ENCODE assay signal across 34 cellular contexts in the genomic region with DNA sequence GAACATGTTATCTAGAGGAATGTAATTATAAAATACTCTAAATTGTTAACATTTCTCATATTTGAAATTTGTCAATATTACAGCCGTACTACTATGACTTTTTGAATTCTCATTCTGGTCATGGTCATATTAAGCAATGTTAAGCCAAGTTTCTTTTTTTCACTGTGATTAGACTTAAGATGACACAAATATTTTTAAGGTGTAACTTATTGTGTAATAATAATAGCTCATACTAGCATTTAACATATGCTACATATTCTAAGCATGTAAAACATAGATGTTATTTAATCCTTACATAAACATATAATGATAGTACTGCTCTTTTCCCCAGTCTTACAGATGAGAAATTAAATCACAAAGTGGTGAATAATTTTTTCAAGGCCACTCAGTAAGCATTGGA.
"Had no signal": no experiment of that assay in that cellular context is flagged by ENCODE, and none has a peak within 500 bp of the region (broad histone marks: within the 10 kb centered on the region; RNA-seq: fewer than 3 reads in every experiment).

No MANE protein-coding gene starts in this region.

- H3K4me3 ChIP-seq: adrenal gland, ascending aorta, body of pancreas, breast epithelium, cardiac muscle cell had no signal

- ATAC-seq: activated naive CD4-positive, alpha-beta T cell treated with anti-CD3 and anti-CD28 coated beads, Interleukin-2, amount 50 U/mL, for 72 hours; activated naive CD8-positive, alpha-beta T cell treated with anti-CD3 and anti-CD28 coated beads, Interleukin-2, amount 50 U/mL, for 24 hours; activated T-cell treated with anti-CD3 and anti-CD28 coated beads, Interleukin-2, amount 50 U/mL, for 4 hours; activated T-cell treated with anti-CD3 and anti-CD28 coated beads, Interleukin-2, amount 50 U/mL, for 72 hours; activated T-helper 17 cell treated with anti-CD3 and anti-CD28 coated beads, Interleukin-2, amount 50 U/mL, for 72 hours; body of pancreas had no signal

- FAIRE-seq: astrocyte, bronchial epithelial cell had no signal

- H3K4me1 ChIP-seq: adrenal gland, ascending aorta, body of pancreas, breast epithelium had no signal

- H3K27me3 ChIP-seq: adrenal gland, ascending aorta, body of pancreas, brain microvascular endothelial cell, breast epithelium, cardiac muscle cell had no signal

- H3K9me3 ChIP-seq: adrenal gland, ascending aorta, body of pancreas, breast epithelium had no signal

- H3K27ac ChIP-seq: adrenal gland, ascending aorta, body of pancreas, brain microvascular endothelial cell, breast epithelium, cardiac muscle cell had no signal

- H3K36me3 ChIP-seq: adrenal gland, brain microvascular endothelial cell, breast epithelium, cardiac muscle cell had no signal

- DNase-seq: activated effector memory CD4-positive, alpha-beta T cell treated with anti-CD3 and anti-CD28 coated beads, Interleukin-2, amount 50 U/mL, for 16 hours; activated effector memory CD4-positive, alpha-beta T cell treated with Interleukin-2 at 50 U/mL for 16 hours; activated gamma-delta T cell; activated gamma-delta T cell treated with Interleukin-2 at 50 U/mL for 16 hours; activated naive CD4-positive, alpha-beta T cell; activated naive CD4-positive, alpha-beta T cell treated with anti-CD3 and anti-CD28 coated beads for 36 hours; activated naive CD4-positive, alpha-beta T cell treated with anti-CD3 and anti-CD28 coated beads, Interleukin-2, amount 10 ng/mL, durations not matched to agents 7 days and 5 days; activated naive CD4-positive, alpha-beta T cell treated with anti-CD3 and anti-CD28 coated beads, Interleukin-2, amount 50 U/mL, for 16 hours; activated naive CD4-positive, alpha-beta T cell treated with Interleukin-2 at 50 U/mL for 16 hours; activated naive CD8-positive, alpha-beta T cell treated with anti-CD3 and anti-CD28 coated beads for 36 hours; activated naive CD8-positive, alpha-beta T cell treated with anti-CD3 and anti-CD28 coated beads, Interleukin-2, amount 10 ng/mL, durations not matched to agents 7 days and 5 days; activated naive CD8-positive, alpha-beta T cell treated with anti-CD3 and anti-CD28 coated beads, Interleukin-2, amount 50 U/mL, for 24 hours; activated T-cell treated with anti-CD3 and anti-CD28 coated beads, Interleukin-2, amount 50 U/mL, for 1 hour; activated T-cell treated with anti-CD3 and anti-CD28 coated beads, Interleukin-2, amount 50 U/mL, for 24 hours; activated T-cell treated with anti-CD3 and anti-CD28 coated beads, Interleukin-2, amount 50 U/mL, for 4 hours; activated T-cell treated with anti-CD3 and anti-CD28 coated beads, Interleukin-2, amount 50 U/mL, for 48 hours; activated T-cell treated with anti-CD3 and anti-CD28 coated beads, Interleukin-2, amount 50 U/mL, for 72 hours; adrenal gland; amniotic stem cell; amygdala; anterior cingulate cortex; aorta; body of pancreas; brain microvascular endothelial cell; caudate nucleus; central memory CD4-positive, alpha-beta T cell; cerebellar nuclear complex had no signal
